Comparison of ENCODE assay signal across 2 cellular contexts in the genomic region with DNA sequence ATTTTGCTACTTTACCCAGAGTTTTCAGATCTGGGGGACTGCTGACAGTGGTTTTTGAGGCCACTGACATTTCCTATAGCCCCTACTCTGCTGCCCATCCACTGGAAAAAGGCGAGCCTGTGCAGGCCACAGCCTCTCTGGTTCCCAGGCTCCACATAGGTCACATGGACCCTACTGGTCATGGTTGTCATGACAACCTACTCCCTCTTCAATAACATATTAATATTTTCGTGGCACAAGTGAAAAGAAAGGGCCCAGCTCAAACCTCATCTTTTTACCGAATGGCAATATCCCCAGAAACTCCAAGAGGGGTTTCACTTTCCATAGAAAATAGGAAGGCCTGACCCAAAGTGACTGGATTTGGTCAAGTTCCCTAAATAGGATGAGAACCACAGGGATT.
TF ChIP-seq lines count a peak whose summit lies in the region.

No MANE protein-coding gene starts in this region.

TF ChIP-seq in HepG2, 621 proteins besides CTCF, POLR2A, EP300 and RAD21:
- TF ChIP-seq FOXK1 (CRISPR knock-in tag; IDR thresholded peaks at IDR 0.05; ENCODE audit: borderline replicate concordance, low read depth) (no peak), RFX1 (IDR thresholded peaks at IDR 0.05) (peak; percentile 59; the same call in 1 of the 2 replicates)

TF ChIP-seq in K562, 482 proteins besides CTCF, POLR2A, EP300 and RAD21:
- TF ChIP-seq, protein P1, sequence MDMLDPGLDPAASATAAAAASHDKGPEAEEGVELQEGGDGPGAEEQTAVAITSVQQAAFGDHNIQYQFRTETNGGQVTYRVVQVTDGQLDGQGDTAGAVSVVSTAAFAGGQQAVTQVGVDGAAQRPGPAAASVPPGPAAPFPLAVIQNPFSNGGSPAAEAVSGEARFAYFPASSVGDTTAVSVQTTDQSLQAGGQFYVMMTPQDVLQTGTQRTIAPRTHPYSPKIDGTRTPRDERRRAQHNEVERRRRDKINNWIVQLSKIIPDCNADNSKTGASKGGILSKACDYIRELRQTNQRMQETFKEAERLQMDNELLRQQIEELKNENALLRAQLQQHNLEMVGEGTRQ (CRISPR knock-in tag; IDR thresholded peaks at IDR 0.05) = peak; percentile 32
- peak; percentile 60; the same call in 1 of the 2 replicates for TF ChIP-seq BMI1 (IDR thresholded peaks at IDR 0.05; ENCODE audit: low read length)
- TF ChIP-seq, protein P2, sequence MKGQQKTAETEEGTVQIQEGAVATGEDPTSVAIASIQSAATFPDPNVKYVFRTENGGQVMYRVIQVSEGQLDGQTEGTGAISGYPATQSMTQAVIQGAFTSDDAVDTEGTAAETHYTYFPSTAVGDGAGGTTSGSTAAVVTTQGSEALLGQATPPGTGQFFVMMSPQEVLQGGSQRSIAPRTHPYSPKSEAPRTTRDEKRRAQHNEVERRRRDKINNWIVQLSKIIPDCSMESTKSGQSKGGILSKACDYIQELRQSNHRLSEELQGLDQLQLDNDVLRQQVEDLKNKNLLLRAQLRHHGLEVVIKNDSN (CRISPR knock-in tag; IDR thresholded peaks at IDR 0.05) = 0 out of 2 replicates have a peak, but pooled peaks have one; percentile 30
- TF ChIP-seq, protein P3, sequence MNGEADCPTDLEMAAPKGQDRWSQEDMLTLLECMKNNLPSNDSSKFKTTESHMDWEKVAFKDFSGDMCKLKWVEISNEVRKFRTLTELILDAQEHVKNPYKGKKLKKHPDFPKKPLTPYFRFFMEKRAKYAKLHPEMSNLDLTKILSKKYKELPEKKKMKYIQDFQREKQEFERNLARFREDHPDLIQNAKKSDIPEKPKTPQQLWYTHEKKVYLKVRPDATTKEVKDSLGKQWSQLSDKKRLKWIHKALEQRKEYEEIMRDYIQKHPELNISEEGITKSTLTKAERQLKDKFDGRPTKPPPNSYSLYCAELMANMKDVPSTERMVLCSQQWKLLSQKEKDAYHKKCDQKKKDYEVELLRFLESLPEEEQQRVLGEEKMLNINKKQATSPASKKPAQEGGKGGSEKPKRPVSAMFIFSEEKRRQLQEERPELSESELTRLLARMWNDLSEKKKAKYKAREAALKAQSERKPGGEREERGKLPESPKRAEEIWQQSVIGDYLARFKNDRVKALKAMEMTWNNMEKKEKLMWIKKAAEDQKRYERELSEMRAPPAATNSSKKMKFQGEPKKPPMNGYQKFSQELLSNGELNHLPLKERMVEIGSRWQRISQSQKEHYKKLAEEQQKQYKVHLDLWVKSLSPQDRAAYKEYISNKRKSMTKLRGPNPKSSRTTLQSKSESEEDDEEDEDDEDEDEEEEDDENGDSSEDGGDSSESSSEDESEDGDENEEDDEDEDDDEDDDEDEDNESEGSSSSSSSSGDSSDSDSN (IDR thresholded peaks at IDR 0.05; ENCODE audit: borderline replicate concordance in 1 of 2, low read depth in 2 of 2, low read length in 2 of 2) = no peak
- peak; percentile 91 for TF ChIP-seq RFX1 (IDR thresholded peaks at IDR 0.05)
- TF ChIP-seq, protein P4, sequence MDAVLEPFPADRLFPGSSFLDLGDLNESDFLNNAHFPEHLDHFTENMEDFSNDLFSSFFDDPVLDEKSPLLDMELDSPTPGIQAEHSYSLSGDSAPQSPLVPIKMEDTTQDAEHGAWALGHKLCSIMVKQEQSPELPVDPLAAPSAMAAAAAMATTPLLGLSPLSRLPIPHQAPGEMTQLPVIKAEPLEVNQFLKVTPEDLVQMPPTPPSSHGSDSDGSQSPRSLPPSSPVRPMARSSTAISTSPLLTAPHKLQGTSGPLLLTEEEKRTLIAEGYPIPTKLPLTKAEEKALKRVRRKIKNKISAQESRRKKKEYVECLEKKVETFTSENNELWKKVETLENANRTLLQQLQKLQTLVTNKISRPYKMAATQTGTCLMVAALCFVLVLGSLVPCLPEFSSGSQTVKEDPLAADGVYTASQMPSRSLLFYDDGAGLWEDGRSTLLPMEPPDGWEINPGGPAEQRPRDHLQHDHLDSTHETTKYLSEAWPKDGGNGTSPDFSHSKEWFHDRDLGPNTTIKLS (IDR thresholded peaks at IDR 0.05; ENCODE audit: borderline replicate concordance, low read depth) = no peak
- TF ChIP-seq, protein P5, sequence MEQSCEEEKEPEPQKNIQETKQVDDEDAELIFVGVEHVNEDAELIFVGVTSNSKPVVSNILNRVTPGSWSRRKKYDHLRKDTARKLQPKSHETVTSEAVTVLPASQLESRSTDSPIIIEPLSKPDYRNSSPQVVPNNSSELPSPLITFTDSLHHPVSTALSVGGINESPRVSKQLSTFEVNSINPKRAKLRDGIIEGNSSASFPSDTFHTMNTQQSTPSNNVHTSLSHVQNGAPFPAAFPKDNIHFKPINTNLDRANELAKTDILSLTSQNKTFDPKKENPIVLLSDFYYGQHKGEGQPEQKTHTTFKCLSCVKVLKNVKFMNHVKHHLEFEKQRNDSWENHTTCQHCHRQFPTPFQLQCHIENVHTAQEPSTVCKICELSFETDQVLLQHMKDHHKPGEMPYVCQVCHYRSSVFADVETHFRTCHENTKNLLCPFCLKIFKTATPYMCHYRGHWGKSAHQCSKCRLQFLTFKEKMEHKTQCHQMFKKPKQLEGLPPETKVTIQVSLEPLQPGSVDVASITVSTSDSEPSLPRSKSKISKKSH (CRISPR knock-in tag; IDR thresholded peaks at IDR 0.05) = no peak
TF ChIP-seq in K562: peak in this region for 4.
